1 cellular context compared by ENCODE assay signal in the genomic region with DNA sequence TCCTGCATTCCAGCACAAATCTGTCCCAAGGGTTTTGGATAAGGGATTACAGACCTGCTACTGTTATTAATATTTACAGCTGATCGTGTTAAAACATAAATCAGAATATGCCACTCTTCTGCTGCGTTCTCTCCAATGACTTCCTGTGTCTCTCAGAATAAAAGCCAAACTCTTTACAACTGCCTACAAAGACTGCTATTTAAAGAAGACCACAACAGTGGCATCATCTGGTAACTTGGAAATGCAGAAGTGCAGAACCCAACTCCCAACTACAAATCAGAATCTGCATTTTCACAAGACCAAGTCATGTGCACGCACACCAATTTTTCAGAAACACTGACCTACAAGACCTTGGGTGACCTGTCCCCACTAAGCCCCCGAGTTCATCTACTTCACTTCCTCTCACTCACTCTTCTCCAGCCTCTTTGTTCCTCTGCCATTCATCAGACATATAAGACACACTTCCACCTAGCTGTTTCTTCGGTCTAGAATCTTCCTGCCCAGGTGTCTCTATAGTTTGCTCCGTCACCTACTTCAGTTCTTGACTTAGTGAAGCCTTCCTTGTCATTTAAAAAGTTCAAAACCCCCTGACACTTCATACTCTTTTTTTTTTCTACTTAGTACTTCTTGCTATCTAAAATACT.
TF ChIP-seq lines count a peak whose summit lies in the region.

No MANE protein-coding gene starts in this region.

TF ChIP-seq in WTC11, 78 proteins besides CTCF, POLR2A, EP300 and RAD21:
- TF ChIP-seq TEAD4 (CRISPR knock-in tag; IDR thresholded peaks at IDR 0.05) (no peak), SMAD4 (CRISPR knock-in tag; IDR thresholded peaks at IDR 0.05) (no peak), ATF1 (CRISPR knock-in tag; IDR thresholded peaks at IDR 0.05) (no peak)
- TF ChIP-seq, protein P1, sequence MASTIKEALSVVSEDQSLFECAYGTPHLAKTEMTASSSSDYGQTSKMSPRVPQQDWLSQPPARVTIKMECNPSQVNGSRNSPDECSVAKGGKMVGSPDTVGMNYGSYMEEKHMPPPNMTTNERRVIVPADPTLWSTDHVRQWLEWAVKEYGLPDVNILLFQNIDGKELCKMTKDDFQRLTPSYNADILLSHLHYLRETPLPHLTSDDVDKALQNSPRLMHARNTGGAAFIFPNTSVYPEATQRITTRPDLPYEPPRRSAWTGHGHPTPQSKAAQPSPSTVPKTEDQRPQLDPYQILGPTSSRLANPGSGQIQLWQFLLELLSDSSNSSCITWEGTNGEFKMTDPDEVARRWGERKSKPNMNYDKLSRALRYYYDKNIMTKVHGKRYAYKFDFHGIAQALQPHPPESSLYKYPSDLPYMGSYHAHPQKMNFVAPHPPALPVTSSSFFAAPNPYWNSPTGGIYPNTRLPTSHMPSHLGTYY (CRISPR knock-in tag; IDR thresholded peaks at IDR 0.05): no peak
